Comparison of ENCODE assay signal across 8 cellular contexts in genomic region chr19:11496391-11497163, GRCh38. TPM values are rescaled to one million over a fixed set of nuclear protein-coding genes. Genes with fewer than 3 reads are reported as not detected.
DNase-seq lines count a peak whose midpoint lies in the region; ATAC-seq, FAIRE-seq and TF ChIP-seq lines count a peak whose summit lies in the region.

No MANE protein-coding gene starts in this region.

- peaks cover 0 to 5% of the 10 kb centered on the region in 2 experiments; a peak in 1 of 4 replicates for H3K36me3 ChIP-seq in HCT116 (ENCODE audit: control insufficient read depth in 1 of 2, insufficient read depth in 2 of 2, low read length in 2 of 2)

- peaks cover 4 to 15% of the 10 kb centered on the region in 2 experiments for H3K4me1 ChIP-seq in HCT116 (ENCODE audit: control insufficient read depth in 1 of 2, insufficient read depth in 2 of 2, low read length in 2 of 2)

- H3K4me3 ChIP-seq in HCT116 (replicated peaks in 1 of 2; ENCODE audit: low read depth in 1 of 2, low read length in 2 of 2), result no peak overlapping the region
- no peak overlapping the region for H3K4me3 ChIP-seq in foreskin fibroblast (ENCODE audit: low read depth in 1 of 2, low read length in 2 of 2)

- RAD21 ChIA-PET in HCT116 (lab: Charles Lee; ENCODE audit: low non-redundant PET in 1 of 2, low total read pairs in 2 of 2, uncharacterized antibody in 2 of 2, unreplicated experiment in 2 of 2), result no interaction called here

- no peak overlapping the region for H3K27ac Mint-ChIP-seq in activated T-helper 1 cell treated with anti-CD3 and anti-CD28 coated beads, Interleukin-12 subunit alpha, Interleukin-12 subunit beta, Interleukin-2, Interleukin-4 antibody, amounts not matched to agents 30 ng/mL and 10 ng/mL and 1 ng/mL, durations not matched to agents 14 hours and 24 hours and 36 hours

- no peaks in the 10 kb centered on the region for H4K20me1 ChIP-seq in HCT116 (ENCODE audit: insufficient read depth)

- no peaks in the 10 kb centered on the region for H3K27me3 ChIP-seq in HCT116 (ENCODE audit: insufficient read depth, low read length)

- H3K27ac ChIP-seq in HCT116 (ENCODE audit: low read depth, low read length), result peak overlapping the region; percentile 42

- no peaks in the 10 kb centered on the region for H3K9me2 ChIP-seq in HCT116 (ENCODE audit: insufficient read depth)

- peak; percentile 89 for DNase-seq in AG20443 (ENCODE audit: low spot score)
- DNase-seq in HCT116 (ENCODE audit: low read depth, low spot score), result peak; percentile 81
- DNase-seq in RPMI8226, result peak; percentile 78
- peak; percentile 31 for DNase-seq in activated T-helper 1 cell treated with anti-CD3 and anti-CD28 coated beads, Interleukin-12 subunit alpha, Interleukin-12 subunit beta, Interleukin-2, Interleukin-4 antibody, amounts not matched to agents 30 ng/mL and 10 ng/mL and 1 ng/mL, durations not matched to agents 14 hours and 24 hours and 36 hours (ENCODE audit: low spot score)
- DNase-seq in foreskin fibroblast, result peak; percentile 69 to 89
- DNase-seq in pons (ENCODE audit: low spot score), result peak; percentile 31
- peak; percentile 65 for DNase-seq in urothelium cell line (ENCODE audit: low spot score)

- H3K4me2 ChIP-seq in HCT116 (ENCODE audit: low read length), result peak overlapping the region; percentile 45

- H3K9me3 Mint-ChIP-seq in activated T-helper 1 cell treated with anti-CD3 and anti-CD28 coated beads, Interleukin-12 subunit alpha, Interleukin-12 subunit beta, Interleukin-2, Interleukin-4 antibody, amounts not matched to agents 30 ng/mL and 10 ng/mL and 1 ng/mL, durations not matched to agents 14 hours and 24 hours and 36 hours, result no peaks in the 10 kb centered on the region

- ATAC-seq in HCT116 (peak; percentile 99), GM18519 (IDR thresholded peaks at IDR 0.05; ENCODE audit: low FRiP score, unreplicated experiment) (no peak)

- no peak overlapping the region for H2AFZ ChIP-seq in HCT116 (ENCODE audit: low read depth, low read length, poor library complexity, severe bottlenecking)

- TF ChIP-seq POLR2A in HCT116 (IDR thresholded peaks at IDR 0.05; ENCODE audit: borderline replicate concordance, extremely low read depth, insufficient read depth, insufficient read length), result no peak

- no peaks in the 10 kb centered on the region for H3K27me3 Mint-ChIP-seq in activated T-helper 1 cell treated with anti-CD3 and anti-CD28 coated beads, Interleukin-12 subunit alpha, Interleukin-12 subunit beta, Interleukin-2, Interleukin-4 antibody, amounts not matched to agents 30 ng/mL and 10 ng/mL and 1 ng/mL, durations not matched to agents 14 hours and 24 hours and 36 hours (ENCODE audit: insufficient read depth)

- peaks cover 13% of the 10 kb centered on the region for H3K36me3 Mint-ChIP-seq in activated T-helper 1 cell treated with anti-CD3 and anti-CD28 coated beads, Interleukin-12 subunit alpha, Interleukin-12 subunit beta, Interleukin-2, Interleukin-4 antibody, amounts not matched to agents 30 ng/mL and 10 ng/mL and 1 ng/mL, durations not matched to agents 14 hours and 24 hours and 36 hours (ENCODE audit: low read depth)

- POLR2A ChIA-PET in HCT116 (lab: Charles Lee), result no interaction called here

- H3K9me3 ChIP-seq in HCT116 (ENCODE audit: control insufficient read depth in 1 of 2, insufficient read depth in 1 of 2, low read depth in 1 of 2, low read length in 2 of 2), result no peaks in the 10 kb centered on the region

- peak; percentile 82 for TF ChIP-seq RAD21 in HCT116 (IDR thresholded peaks at IDR 0.05; ENCODE audit: low read depth)

- TF ChIP-seq CTCF in HCT116 (IDR thresholded peaks at IDR 0.05 in 2 of 3, conservative IDR thresholded peaks at IDR 0.05 in 1 of 3; ENCODE audit: borderline replicate concordance in 1 of 3, insufficient read depth in 1 of 3, low read depth in 2 of 3, low read length in 2 of 3) (peak; percentile 86 to 97 (median 94)), foreskin fibroblast (IDR thresholded peaks at IDR 0.05; ENCODE audit: low read depth, low read length) (peak; percentile 77)

- CTCF ChIA-PET in HCT116 (lab: Charles Lee), result interaction anchor here (0.6 kb wide), 1 partner anchor 1450 kb away, joined by 3 read pairs; no protein-coding TSS in a partner anchor

- no peak for FAIRE-seq in urothelium cell line (lab: Jason Lieb, UNC)

- H3K79me2 ChIP-seq in HCT116 (ENCODE audit: insufficient read depth, low read length), result no peaks in the 10 kb centered on the region

- no peak overlapping the region for H3K4me3 Mint-ChIP-seq in activated T-helper 1 cell treated with anti-CD3 and anti-CD28 coated beads, Interleukin-12 subunit alpha, Interleukin-12 subunit beta, Interleukin-2, Interleukin-4 antibody, amounts not matched to agents 30 ng/mL and 10 ng/mL and 1 ng/mL, durations not matched to agents 14 hours and 24 hours and 36 hours

- H3K4me1 Mint-ChIP-seq in activated T-helper 1 cell treated with anti-CD3 and anti-CD28 coated beads, Interleukin-12 subunit alpha, Interleukin-12 subunit beta, Interleukin-2, Interleukin-4 antibody, amounts not matched to agents 30 ng/mL and 10 ng/mL and 1 ng/mL, durations not matched to agents 14 hours and 24 hours and 36 hours (ENCODE audit: low read depth), result no peaks in the 10 kb centered on the region

- peak overlapping the region; percentile 38 for H3K9ac ChIP-seq in HCT116 (ENCODE audit: low read length)

- no TSS peak for BruUV-seq in HCT116 (replicated peaks; lab: Mats Ljungman, UMichigan)

- intact Hi-C loops in HCT116 (cut with micrococcal nuclease), result loop anchor here (1.0 kb wide), 1 partner anchor 91 kb away; no protein-coding TSS in a partner anchor
- intact Hi-C loops in activated T-helper 1 cell treated with anti-CD3 and anti-CD28 coated beads, Interleukin-12 subunit alpha, Interleukin-12 subunit beta, Interleukin-2, Interleukin-4 antibody, amounts not matched to agents 30 ng/mL and 10 ng/mL and 1 ng/mL, durations not matched to agents 14 hours and 24 hours and 36 hours (cut with micrococcal nuclease), result loop anchor here (1.0 kb wide), 1 partner anchor 91 kb away; no protein-coding TSS in a partner anchor

TF ChIP-seq in HCT116, 20 proteins besides CTCF, POLR2A, EP300 and RAD21:
- TF ChIP-seq YY1 (IDR thresholded peaks at IDR 0.05; ENCODE audit: extremely low read depth, insufficient replicate concordance, low read depth, low read length) (peak; percentile 30), POLR2AphosphoS5 (IDR thresholded peaks at IDR 0.05; ENCODE audit: low read depth, low read length) (no peak), ZNF274 (IDR thresholded peaks at IDR 0.05; ENCODE audit: low read depth, low read length) (no peak)

RNA-seq across cellular contexts. Expression of gene ZNF653, which starts 9.1 kb away (rescaled TPM):
- total RNA-seq in HCT116 (2021; ENCODE audit: unreplicated experiment), result 16.1 TPM
- polyA plus RNA-seq in HCT116 (2012), result 14.3 and 15.9 TPM in 2 replicates
- 19.9 and 23.1 TPM in 2 replicates for total RNA-seq in activated T-helper 1 cell treated with anti-CD3 and anti-CD28 coated beads, Interleukin-12 subunit alpha, Interleukin-12 subunit beta, Interleukin-2, Interleukin-4 antibody, amounts not matched to agents 30 ng/mL and 10 ng/mL and 1 ng/mL, durations not matched to agents 14 hours and 24 hours and 36 hours

RNA-seq across cellular contexts. Expression of gene ELAVL3, which starts 15.7 kb away (rescaled TPM):
- total RNA-seq in HCT116 (2021; ENCODE audit: unreplicated experiment), result 0.05 TPM
- polyA plus RNA-seq in HCT116 (2012), result 0.05 and 0.20 TPM in 2 replicates
- 0.34 TPM in 1 of 2 replicates, not detected in the other for total RNA-seq in activated T-helper 1 cell treated with anti-CD3 and anti-CD28 coated beads, Interleukin-12 subunit alpha, Interleukin-12 subunit beta, Interleukin-2, Interleukin-4 antibody, amounts not matched to agents 30 ng/mL and 10 ng/mL and 1 ng/mL, durations not matched to agents 14 hours and 24 hours and 36 hours

RNA-seq across cellular contexts. Expression of gene ECSIT, which starts 32.4 kb away (rescaled TPM):
- 52.8 TPM for total RNA-seq in HCT116 (2021; ENCODE audit: unreplicated experiment)
- polyA plus RNA-seq in HCT116 (2012), result 39.4 and 52.9 TPM in 2 replicates
- 37.3 and 38.8 TPM in 2 replicates for total RNA-seq in activated T-helper 1 cell treated with anti-CD3 and anti-CD28 coated beads, Interleukin-12 subunit alpha, Interleukin-12 subunit beta, Interleukin-2, Interleukin-4 antibody, amounts not matched to agents 30 ng/mL and 10 ng/mL and 1 ng/mL, durations not matched to agents 14 hours and 24 hours and 36 hours

RNA-seq across cellular contexts. Expression of gene CNN1, which starts 42.1 kb away (rescaled TPM):
- total RNA-seq in HCT116 (2021; ENCODE audit: unreplicated experiment), result 0.64 TPM
- 0.20 and 0.26 TPM in 2 replicates for polyA plus RNA-seq in HCT116 (2012)
- total RNA-seq in activated T-helper 1 cell treated with anti-CD3 and anti-CD28 coated beads, Interleukin-12 subunit alpha, Interleukin-12 subunit beta, Interleukin-2, Interleukin-4 antibody, amounts not matched to agents 30 ng/mL and 10 ng/mL and 1 ng/mL, durations not matched to agents 14 hours and 24 hours and 36 hours, result not detected in 2 replicates

Comparison
In these comparisons a context has a peak if more than half of its experiments do, and no peak if none do; other contexts are left out.
1. DNase-seq: peak in every context shown above with its lines; median percentile 89 in AG20443; 81 in HCT116; 79 in foreskin fibroblast; 78 in RPMI8226; 65 in urothelium cell line; 31 in activated T-helper 1 cell treated with anti-CD3 and anti-CD28 coated beads, Interleukin-12 subunit alpha, Interleukin-12 subunit beta, Interleukin-2, Interleukin-4 antibody, amounts not matched to agents 30 ng/mL and 10 ng/mL and 1 ng/mL, durations not matched to agents 14 hours and 24 hours and 36 hours; 31 in pons.